ENCODE assay signal across 18 cellular contexts in genomic region chr2:159139216-159139933, GRCh38.
DNase-seq lines count a peak whose midpoint lies in the region; ATAC-seq, FAIRE-seq and TF ChIP-seq lines count a peak whose summit lies in the region.
"Had no signal": no experiment of that assay in that cellular context is flagged by ENCODE, and none has a peak within 500 bp of the region (broad histone marks: within the 10 kb centered on the region; RNA-seq: fewer than 3 reads in every experiment).

No MANE protein-coding gene starts in this region.

- H3K79me2 ChIP-seq in GM23248 (ENCODE audit: insufficient read depth): peaks cover 30% of the 10 kb centered on the region
- peaks cover 8% of the 10 kb centered on the region for H3K79me2 ChIP-seq in osteoblast (ENCODE audit: insufficient read depth, low read length)
- H3K79me2 ChIP-seq in hepatocyte: peaks cover 21% of the 10 kb centered on the region

- no peaks in the 10 kb centered on the region for H3K9me2 ChIP-seq in GM23248 (ENCODE audit: insufficient read depth)
- H3K9me2 ChIP-seq in hepatocyte (replicated peaks; ENCODE audit: insufficient read depth): no peaks in the 10 kb centered on the region

- H3K36me3 ChIP-seq in GM23248 (ENCODE audit: low read depth): no peaks in the 10 kb centered on the region
- no peaks in the 10 kb centered on the region for H3K36me3 ChIP-seq in osteoblast (ENCODE audit: insufficient read depth, low read length)
- no peaks in the 10 kb centered on the region for H3K36me3 ChIP-seq in hepatocyte (replicated peaks; ENCODE audit: insufficient read depth, low read depth)
- H3K36me3 ChIP-seq in small intestine (ENCODE audit: control insufficient read depth in 2 of 2, insufficient read depth in 2 of 2, low read length in 2 of 2): no peaks in the 10 kb centered on the region
- no peaks in the 10 kb centered on the region for H3K36me3 ChIP-seq in pancreas

- WGBS in GM23248 (ENCODE audit: low coverage in 1 of 2, low lambda C conversion rate in 2 of 2, missing lambda C conversion rate in 2 of 2), 2 experiments: 67 to 75% methylated on average over 5 of the region's 5 CpGs
- 88% methylated on average over 5 of the region's 5 CpGs for WGBS in hepatocyte (ENCODE audit: low lambda C conversion rate, missing lambda C conversion rate)
- 78 to 89% (median 87%) methylated on average over 5 of the region's 5 CpGs for WGBS in small intestine, 3 donors
- 41 to 59% methylated on average over 5 of the region's 5 CpGs for WGBS in pancreas, 2 donors

- H3K9me3 ChIP-seq in GM23248 (ENCODE audit: low read depth) (no peaks in the 10 kb centered on the region), osteoblast (ENCODE audit: low read depth, low read length) (no peaks in the 10 kb centered on the region), hepatocyte (ENCODE audit: low read depth) (no peaks in the 10 kb centered on the region), small intestine (ENCODE audit: control insufficient read depth, low read depth) (no peaks in the 10 kb centered on the region), pancreas (no peaks in the 10 kb centered on the region)

- peak overlapping the region; percentile 91 for H3K27ac ChIP-seq in GM23248
- H3K27ac ChIP-seq in epithelial cell of prostate: peak overlapping the region; percentile 62
- peak overlapping the region; percentile 81 for H3K27ac ChIP-seq in osteoblast (ENCODE audit: low read depth, low read length)
- no peak overlapping the region for H3K27ac ChIP-seq in hepatocyte
- no peak overlapping the region for H3K27ac ChIP-seq in small intestine (ENCODE audit: low read depth in 1 of 2, low read length in 1 of 2)
- H3K27ac ChIP-seq in pancreas: no peak overlapping the region

- FAIRE-seq in small intestine (lab: Jason Lieb, UNC): no peak
- no peak for FAIRE-seq in pancreas (lab: Jason Lieb, UNC)
- FAIRE-seq: frontal cortex had no signal

- H2AFZ ChIP-seq in GM23248: no peak overlapping the region
- H2AFZ ChIP-seq in osteoblast (ENCODE audit: low read length): no peak overlapping the region
- no peak overlapping the region for H2AFZ ChIP-seq in hepatocyte

- ATAC-seq in HG03045 (IDR thresholded peaks at IDR 0.05; ENCODE audit: unreplicated experiment) (no peak), pancreas (no peak)

- H3K4me3 ChIP-seq in GM23248 (no peak overlapping the region), osteoblast (ENCODE audit: insufficient read depth, low read length) (no peak overlapping the region), hepatocyte (no peak overlapping the region), small intestine (ENCODE audit: low read depth in 1 of 2, low read length in 2 of 2) (no peak overlapping the region), pancreas (no peak overlapping the region)

- peaks cover 57% of the 10 kb centered on the region for H3F3A ChIP-seq in GM23248 (ENCODE audit: insufficient read depth)

- intact Hi-C loops in pancreas (cut with DNase I): no loop called here

- H3K4me2 ChIP-seq in GM23248 (ENCODE audit: unreplicated experiment) (peak overlapping the region; percentile 26), osteoblast (ENCODE audit: insufficient read depth, low read length) (no peak overlapping the region), hepatocyte (no peak overlapping the region)

- in situ Hi-C loops in GM23248 (cut with MboI): no loop called here

- DNase-seq in GM23248 (peak; percentile 43), OCI-M1 (lab: John Stamatoyannopoulos, UW) (peak; percentile 87), epithelial cell of prostate (ENCODE audit: low read depth, low spot score) (no peak), osteoblast (ENCODE audit: insufficient read length, low spot score, missing footprints) (no peak), hepatocyte (ENCODE audit: low spot score) (no peak), small intestine (no peak), pancreas (no peak)
- DNase-seq: activated B cell treated with CpG ODN at 0.5 μM for 24 hours; activated gamma-delta T cell treated with Interleukin-2 at 50 U/mL for 16 hours; CD4-positive, CD25-positive, alpha-beta regulatory T cell; H9; midbrain; NCI-H1436; nucleus accumbens; stimulated activated naive CD4-positive, alpha-beta T cell; SW 1271 had no signal

- H3K27me3 ChIP-seq in GM23248 (replicated peaks; ENCODE audit: insufficient read depth) (no peaks in the 10 kb centered on the region), osteoblast (ENCODE audit: insufficient read depth, low read length) (no peaks in the 10 kb centered on the region), hepatocyte (no peaks in the 10 kb centered on the region), small intestine (ENCODE audit: control insufficient read depth in 2 of 2, insufficient read depth in 2 of 2, low read length in 2 of 2) (no peaks in the 10 kb centered on the region), pancreas (no peaks in the 10 kb centered on the region)

- TF ChIP-seq CTCF in osteoblast (IDR thresholded peaks at IDR 0.05; ENCODE audit: extremely low read depth, low read depth, low read length): no peak
- no peak for TF ChIP-seq CTCF in hepatocyte (IDR thresholded peaks at IDR 0.05; ENCODE audit: poor library complexity)
- TF ChIP-seq CTCF in pancreas (IDR thresholded peaks at IDR 0.05): no peak

- no peaks in the 10 kb centered on the region for H4K20me1 ChIP-seq in GM23248 (ENCODE audit: insufficient read depth)
- H4K20me1 ChIP-seq in osteoblast (ENCODE audit: insufficient read depth, low read length): no peaks in the 10 kb centered on the region
- H4K20me1 ChIP-seq in hepatocyte (ENCODE audit: insufficient read depth, poor library complexity, severe bottlenecking): no peaks in the 10 kb centered on the region

- peak overlapping the region; percentile 7; the same call in 1 of the 2 replicates for H3K9ac ChIP-seq in GM23248

- peaks cover 62% of the 10 kb centered on the region for H3K4me1 ChIP-seq in GM23248 (ENCODE audit: insufficient read depth)
- H3K4me1 ChIP-seq in osteoblast (ENCODE audit: insufficient read depth, low read length): peaks cover 57% of the 10 kb centered on the region
- peaks cover 18% of the 10 kb centered on the region for H3K4me1 ChIP-seq in hepatocyte (ENCODE audit: insufficient read depth)
- H3K4me1 ChIP-seq in small intestine (ENCODE audit: control insufficient read depth in 2 of 2, insufficient read depth in 1 of 2, low read depth in 1 of 2, low read length in 1 of 2): no peaks in the 10 kb centered on the region
- no peaks in the 10 kb centered on the region for H3K4me1 ChIP-seq in pancreas

Comparison
In these comparisons a context has a peak if more than half of its experiments do, and no peak if none do; other contexts are left out.
1. DNase-seq: peak in GM23248 (single experiment) and OCI-M1 (single experiment); none in epithelial cell of prostate (single experiment), osteoblast (single experiment), hepatocyte (single experiment), small intestine (single experiment) and pancreas (0 of 6).
2. H3K27ac ChIP-seq: peak in GM23248 (single experiment), epithelial cell of prostate (single experiment) and osteoblast (single experiment); none in hepatocyte (single experiment), small intestine (0 of 2) and pancreas (0 of 4).